Comparison of ENCODE assay signal across 1 cellular context in the genomic region with DNA sequence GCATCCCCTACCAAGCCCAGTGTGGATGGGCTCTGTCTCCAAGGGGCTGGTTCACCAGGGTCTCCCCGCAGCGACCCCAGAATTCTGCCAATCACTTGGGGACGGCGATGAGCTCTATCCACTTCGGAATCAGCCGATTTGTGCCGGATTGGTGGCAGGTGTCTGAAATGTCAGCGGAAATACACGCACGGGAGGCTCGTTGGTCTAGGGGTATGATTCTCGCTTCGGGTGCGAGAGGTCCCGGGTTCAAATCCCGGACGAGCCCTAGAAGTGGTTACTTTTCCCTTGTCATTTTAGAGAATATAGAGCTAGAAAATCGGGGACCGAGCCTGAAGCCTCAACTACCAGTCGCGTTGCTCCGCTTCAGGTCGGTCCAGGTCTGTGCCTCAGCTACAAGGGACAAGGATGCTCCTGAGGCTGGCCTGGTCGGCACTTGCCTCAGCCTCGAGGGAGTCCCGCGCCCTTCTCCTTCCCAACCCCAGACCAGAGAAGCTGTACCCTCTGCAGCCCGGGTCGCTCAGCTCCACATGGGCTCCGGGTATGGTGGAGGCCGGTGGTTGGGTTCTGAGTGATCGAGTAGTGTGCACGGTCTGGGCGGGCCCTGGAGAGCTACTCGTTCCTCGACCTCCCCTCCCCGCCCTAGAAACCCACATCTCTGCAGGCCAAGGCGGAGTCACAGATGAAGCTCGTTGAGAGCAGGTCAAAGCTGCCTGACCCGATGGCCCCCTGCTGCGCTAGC.
A peak's percentile ranks its signal among the peaks of the same experiment; 100 is the strongest.
TF ChIP-seq lines count a peak whose summit lies in the region.

No MANE protein-coding gene starts in this region.

TF ChIP-seq in GM23338, 12 proteins besides CTCF, POLR2A, EP300 and RAD21 (continued from another document):
- TF ChIP-seq, protein P1, sequence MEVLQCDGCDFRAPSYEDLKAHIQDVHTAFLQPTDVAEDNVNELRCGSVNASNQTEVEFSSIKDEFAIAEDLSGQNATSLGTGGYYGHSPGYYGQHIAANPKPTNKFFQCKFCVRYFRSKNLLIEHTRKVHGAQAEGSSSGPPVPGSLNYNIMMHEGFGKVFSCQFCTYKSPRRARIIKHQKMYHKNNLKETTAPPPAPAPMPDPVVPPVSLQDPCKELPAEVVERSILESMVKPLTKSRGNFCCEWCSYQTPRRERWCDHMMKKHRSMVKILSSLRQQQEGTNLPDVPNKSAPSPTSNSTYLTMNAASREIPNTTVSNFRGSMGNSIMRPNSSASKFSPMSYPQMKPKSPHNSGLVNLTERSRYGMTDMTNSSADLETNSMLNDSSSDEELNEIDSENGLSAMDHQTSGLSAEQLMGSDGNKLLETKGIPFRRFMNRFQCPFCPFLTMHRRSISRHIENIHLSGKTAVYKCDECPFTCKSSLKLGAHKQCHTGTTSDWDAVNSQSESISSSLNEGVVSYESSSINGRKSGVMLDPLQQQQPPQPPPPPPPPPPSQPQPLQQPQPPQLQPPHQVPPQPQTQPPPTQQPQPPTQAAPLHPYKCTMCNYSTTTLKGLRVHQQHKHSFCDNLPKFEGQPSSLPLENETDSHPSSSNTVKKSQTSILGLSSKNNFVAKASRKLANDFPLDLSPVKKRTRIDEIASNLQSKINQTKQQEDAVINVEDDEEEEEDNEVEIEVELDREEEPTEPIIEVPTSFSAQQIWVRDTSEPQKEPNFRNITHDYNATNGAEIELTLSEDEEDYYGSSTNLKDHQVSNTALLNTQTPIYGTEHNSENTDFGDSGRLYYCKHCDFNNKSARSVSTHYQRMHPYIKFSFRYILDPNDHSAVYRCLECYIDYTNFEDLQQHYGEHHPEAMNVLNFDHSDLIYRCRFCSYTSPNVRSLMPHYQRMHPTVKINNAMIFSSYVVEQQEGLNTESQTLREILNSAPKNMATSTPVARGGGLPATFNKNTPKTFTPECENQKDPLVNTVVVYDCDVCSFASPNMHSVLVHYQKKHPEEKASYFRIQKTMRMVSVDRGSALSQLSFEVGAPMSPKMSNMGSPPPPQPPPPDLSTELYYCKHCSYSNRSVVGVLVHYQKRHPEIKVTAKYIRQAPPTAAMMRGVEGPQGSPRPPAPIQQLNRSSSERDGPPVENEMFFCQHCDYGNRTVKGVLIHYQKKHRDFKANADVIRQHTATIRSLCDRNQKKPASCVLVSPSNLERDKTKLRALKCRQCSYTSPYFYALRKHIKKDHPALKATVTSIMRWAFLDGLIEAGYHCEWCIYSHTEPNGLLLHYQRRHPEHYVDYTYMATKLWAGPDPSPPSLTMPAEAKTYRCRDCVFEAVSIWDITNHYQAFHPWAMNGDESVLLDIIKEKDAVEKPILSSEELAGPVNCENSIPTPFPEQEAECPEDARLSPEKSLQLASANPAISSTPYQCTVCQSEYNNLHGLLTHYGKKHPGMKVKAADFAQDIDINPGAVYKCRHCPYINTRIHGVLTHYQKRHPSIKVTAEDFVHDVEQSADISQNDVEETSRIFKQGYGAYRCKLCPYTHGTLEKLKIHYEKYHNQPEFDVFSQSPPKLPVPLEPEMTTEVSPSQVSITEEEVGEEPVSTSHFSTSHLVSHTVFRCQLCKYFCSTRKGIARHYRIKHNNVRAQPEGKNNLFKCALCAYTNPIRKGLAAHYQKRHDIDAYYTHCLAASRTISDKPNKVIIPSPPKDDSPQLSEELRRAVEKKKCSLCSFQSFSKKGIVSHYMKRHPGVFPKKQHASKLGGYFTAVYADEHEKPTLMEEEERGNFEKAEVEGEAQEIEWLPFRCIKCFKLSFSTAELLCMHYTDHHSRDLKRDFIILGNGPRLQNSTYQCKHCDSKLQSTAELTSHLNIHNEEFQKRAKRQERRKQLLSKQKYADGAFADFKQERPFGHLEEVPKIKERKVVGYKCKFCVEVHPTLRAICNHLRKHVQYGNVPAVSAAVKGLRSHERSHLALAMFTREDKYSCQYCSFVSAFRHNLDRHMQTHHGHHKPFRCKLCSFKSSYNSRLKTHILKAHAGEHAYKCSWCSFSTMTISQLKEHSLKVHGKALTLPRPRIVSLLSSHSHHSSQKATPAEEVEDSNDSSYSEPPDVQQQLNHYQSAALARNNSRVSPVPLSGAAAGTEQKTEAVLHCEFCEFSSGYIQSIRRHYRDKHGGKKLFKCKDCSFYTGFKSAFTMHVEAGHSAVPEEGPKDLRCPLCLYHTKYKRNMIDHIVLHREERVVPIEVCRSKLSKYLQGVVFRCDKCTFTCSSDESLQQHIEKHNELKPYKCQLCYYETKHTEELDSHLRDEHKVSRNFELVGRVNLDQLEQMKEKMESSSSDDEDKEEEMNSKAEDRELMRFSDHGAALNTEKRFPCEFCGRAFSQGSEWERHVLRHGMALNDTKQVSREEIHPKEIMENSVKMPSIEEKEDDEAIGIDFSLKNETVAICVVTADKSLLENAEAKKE (CRISPR knock-in tag; IDR thresholded peaks at IDR 0.05), result no peak
- TF ChIP-seq EZH2 (IDR thresholded peaks at IDR 0.05; ENCODE audit: low read depth, unreplicated experiment) (no peak), POLR2AphosphoS5 (IDR thresholded peaks at IDR 0.05; ENCODE audit: low read depth) (peak; percentile 36; the same call in 1 of the 2 replicates), CREB1 (CRISPR knock-in tag; IDR thresholded peaks at IDR 0.05; ENCODE audit: low read depth) (peak; percentile 80), JUNB (IDR thresholded peaks at IDR 0.05; ENCODE audit: unreplicated experiment) (no peak), ZNF114 (CRISPR knock-in tag; IDR thresholded peaks at IDR 0.05) (no peak), NANOG (IDR thresholded peaks at IDR 0.05; ENCODE audit: borderline replicate concordance) (no peak), EZH2phosphoT487 (IDR thresholded peaks at IDR 0.05; ENCODE audit: unreplicated experiment) (no peak)
- TF ChIP-seq, protein P2, sequence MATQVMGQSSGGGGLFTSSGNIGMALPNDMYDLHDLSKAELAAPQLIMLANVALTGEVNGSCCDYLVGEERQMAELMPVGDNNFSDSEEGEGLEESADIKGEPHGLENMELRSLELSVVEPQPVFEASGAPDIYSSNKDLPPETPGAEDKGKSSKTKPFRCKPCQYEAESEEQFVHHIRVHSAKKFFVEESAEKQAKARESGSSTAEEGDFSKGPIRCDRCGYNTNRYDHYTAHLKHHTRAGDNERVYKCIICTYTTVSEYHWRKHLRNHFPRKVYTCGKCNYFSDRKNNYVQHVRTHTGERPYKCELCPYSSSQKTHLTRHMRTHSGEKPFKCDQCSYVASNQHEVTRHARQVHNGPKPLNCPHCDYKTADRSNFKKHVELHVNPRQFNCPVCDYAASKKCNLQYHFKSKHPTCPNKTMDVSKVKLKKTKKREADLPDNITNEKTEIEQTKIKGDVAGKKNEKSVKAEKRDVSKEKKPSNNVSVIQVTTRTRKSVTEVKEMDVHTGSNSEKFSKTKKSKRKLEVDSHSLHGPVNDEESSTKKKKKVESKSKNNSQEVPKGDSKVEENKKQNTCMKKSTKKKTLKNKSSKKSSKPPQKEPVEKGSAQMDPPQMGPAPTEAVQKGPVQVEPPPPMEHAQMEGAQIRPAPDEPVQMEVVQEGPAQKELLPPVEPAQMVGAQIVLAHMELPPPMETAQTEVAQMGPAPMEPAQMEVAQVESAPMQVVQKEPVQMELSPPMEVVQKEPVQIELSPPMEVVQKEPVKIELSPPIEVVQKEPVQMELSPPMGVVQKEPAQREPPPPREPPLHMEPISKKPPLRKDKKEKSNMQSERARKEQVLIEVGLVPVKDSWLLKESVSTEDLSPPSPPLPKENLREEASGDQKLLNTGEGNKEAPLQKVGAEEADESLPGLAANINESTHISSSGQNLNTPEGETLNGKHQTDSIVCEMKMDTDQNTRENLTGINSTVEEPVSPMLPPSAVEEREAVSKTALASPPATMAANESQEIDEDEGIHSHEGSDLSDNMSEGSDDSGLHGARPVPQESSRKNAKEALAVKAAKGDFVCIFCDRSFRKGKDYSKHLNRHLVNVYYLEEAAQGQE (IDR thresholded peaks at IDR 0.05; ENCODE audit: unreplicated experiment), result no peak
